Comparison of ENCODE assay signal across 14 cellular contexts in the genomic region with DNA sequence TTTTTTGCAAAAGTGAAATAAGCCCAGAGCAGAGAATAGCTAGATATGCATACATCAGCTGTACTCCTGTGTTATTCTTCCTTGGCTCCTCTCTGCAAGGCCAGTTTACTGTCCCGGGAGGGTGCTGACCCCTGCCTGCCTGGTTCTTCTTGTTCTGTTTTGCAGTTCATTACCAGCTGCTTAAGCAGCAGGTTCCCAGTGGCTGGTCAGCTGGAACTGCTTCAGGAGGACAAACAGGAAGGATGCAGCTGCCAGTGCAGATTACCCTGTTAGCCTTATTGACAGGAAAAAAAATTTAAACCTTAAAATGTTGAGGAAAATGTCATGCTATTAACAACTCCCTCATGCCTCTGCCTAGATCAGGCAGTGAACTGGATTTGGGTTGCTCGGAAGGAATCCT. TPM values are rescaled to one million over a fixed set of nuclear protein-coding genes. Genes with fewer than 3 reads are reported as not detected.
DNase-seq lines count a peak whose midpoint lies in the region; ATAC-seq and TF ChIP-seq lines count a peak whose summit lies in the region.
"Had no signal": no experiment of that assay in that cellular context is flagged by ENCODE, and none has a peak within 500 bp of the region (broad histone marks: within the 10 kb centered on the region; RNA-seq: fewer than 3 reads in every experiment).

No MANE protein-coding gene starts in this region.

- POLR2A ChIA-PET in HEK293 (lab: Yijun Ruan, JAX) (interaction anchor here (2.1 kb wide), 1 partner anchor 16 kb away, joined by 13 read pairs; a partner anchor contains a TSS), PC-3 (lab: Charles Lee; ENCODE audit: unreplicated experiment) (interaction anchor here (0.7 kb wide), 1 partner anchor 101 kb away, joined by 4 read pairs; no protein-coding TSS in a partner anchor)

- H3K4me1 ChIP-seq in HEK293 (ENCODE audit: control insufficient read depth, insufficient read depth, low read length) (no peaks in the 10 kb centered on the region; the same call in 1 of the 2 replicates), PC-3 (ENCODE audit: insufficient read depth, low read length) (no peaks in the 10 kb centered on the region)

- H3F3A ChIP-seq in PC-3 (ENCODE audit: low read length, unreplicated experiment): no peaks in the 10 kb centered on the region

- H3K36me3 ChIP-seq in HEK293 (ENCODE audit: control insufficient read depth in 2 of 2, insufficient read depth in 1 of 2, low read length in 2 of 2) (no peaks in the 10 kb centered on the region), PC-3 (ENCODE audit: low read depth, low read length) (no peaks in the 10 kb centered on the region)
- H3K36me3 ChIP-seq: SJSA1 had no signal

- H3K27me3 ChIP-seq in PC-3 (ENCODE audit: low read length): no peaks in the 10 kb centered on the region
- H3K27me3 ChIP-seq: SJSA1 had no signal

- no peak overlapping the region for H3K4me2 ChIP-seq in PC-3 (ENCODE audit: low read length)

- H3K79me2 ChIP-seq in PC-3 (ENCODE audit: low read length): no peaks in the 10 kb centered on the region

- H3K27ac ChIP-seq in HEK293 (ENCODE audit: extremely low read depth, low read depth, low read length) (no peak overlapping the region), PC-3 (ENCODE audit: low read length) (no peak overlapping the region)
- H3K27ac ChIP-seq: SJSA1 had no signal

- H4K20me1 ChIP-seq in PC-3 (ENCODE audit: low read length): no peaks in the 10 kb centered on the region

- H3K4me3 ChIP-seq in HEK293 (ENCODE audit: low read depth, low read length) (no peak overlapping the region), PC-3 (ENCODE audit: low read length) (no peak overlapping the region)
- H3K4me3 ChIP-seq: SJSA1 had no signal

- TF ChIP-seq CTCF in HEK293 (tag by site-specific recombination; IDR thresholded peaks at IDR 0.05): no peak
- TF ChIP-seq CTCF in PC-3 (conservative IDR thresholded peaks at IDR 0.05; ENCODE audit: low read depth, low read length): no peak

- no peak for DNase-seq in PC-3
- DNase-seq in iPS-NIHi11 (ENCODE audit: low spot score): peak; percentile 54
- DNase-seq in renal cortical epithelial cell (ENCODE audit: low read depth): peak; percentile 76
- no peak for DNase-seq in HuH-7.5 (ENCODE audit: low spot score)
- DNase-seq in hepatic stellate cell (ENCODE audit: low spot score): no peak
- DNase-seq in NCI-H345 treated with DMSO at 0.1 percent for 48 hours (lab: John Stamatoyannopoulos, UW; ENCODE audit: unreplicated experiment): no peak
- DNase-seq in epidermal melanocyte (ENCODE audit: insufficient read length, low spot score): no peak
- DNase-seq: activated CD4-positive, alpha-beta T cell treated with anti-CD3 and anti-CD28 coated beads, Interleukin-2, amount 10 ng/mL, durations not matched to agents 7 days and 5 days; activated naive CD4-positive, alpha-beta T cell treated with anti-CD3 and anti-CD28 coated beads for 36 hours; NCI-H345; stimulated activated CD4-positive, alpha-beta T cell treated with anti-CD3 and anti-CD28 coated beads, Interleukin-1b, Interleukin-23, amount 100 ng/mL, for 48 hours; stimulated activated naive CD4-positive, alpha-beta T cell treated with Interleukin-2 at 50 U/mL for 16 hours had no signal

- peak; percentile 40 for ATAC-seq in PC-3

- CTCF ChIA-PET in HEK293 (lab: Yijun Ruan, JAX) (interaction anchor here (0.6 to 5.5 kb wide), 6 partner anchors 14 to 340 kb away, joined by 3 to 58 read pairs (median 4); a partner anchor contains a TSS), PC-3 (lab: Charles Lee) (interaction anchor here (0.6 to 2.5 kb wide), 2 partner anchors 16 to 396 kb away, joined by 4 to 13 read pairs; a partner anchor contains a TSS)

- H2AFZ ChIP-seq in PC-3 (ENCODE audit: low read length): no peak overlapping the region

- intact Hi-C loops in PC-3 (cut with micrococcal nuclease): no loop called here

- BruUV-seq in PC-3 (replicated peaks; lab: Mats Ljungman, UMichigan): no TSS peak

- H3K9me3 ChIP-seq in HEK293 (ENCODE audit: control insufficient read depth, insufficient read depth, low read depth, low read length): no peaks in the 10 kb centered on the region
- H3K9me3 ChIP-seq in PC-3 (ENCODE audit: low read length): no peaks in the 10 kb centered on the region
- H3K9me3 ChIP-seq: SJSA1 had no signal

- no peaks in the 10 kb centered on the region for H3K9me2 ChIP-seq in PC-3 (replicated peaks; ENCODE audit: low read length)

- no peak overlapping the region for H3K9ac ChIP-seq in PC-3 (ENCODE audit: low read length)

TF ChIP-seq in HEK293, 187 proteins besides CTCF, POLR2A, EP300 and RAD21:
- TF ChIP-seq MEIS1 (CRISPR knock-in tag; IDR thresholded peaks at IDR 0.05; ENCODE audit: borderline replicate concordance): no peak
- peak; percentile 62 for TF ChIP-seq ZIC2 (tag by site-specific recombination; IDR thresholded peaks at IDR 0.05)
- TF ChIP-seq, protein P1, sequence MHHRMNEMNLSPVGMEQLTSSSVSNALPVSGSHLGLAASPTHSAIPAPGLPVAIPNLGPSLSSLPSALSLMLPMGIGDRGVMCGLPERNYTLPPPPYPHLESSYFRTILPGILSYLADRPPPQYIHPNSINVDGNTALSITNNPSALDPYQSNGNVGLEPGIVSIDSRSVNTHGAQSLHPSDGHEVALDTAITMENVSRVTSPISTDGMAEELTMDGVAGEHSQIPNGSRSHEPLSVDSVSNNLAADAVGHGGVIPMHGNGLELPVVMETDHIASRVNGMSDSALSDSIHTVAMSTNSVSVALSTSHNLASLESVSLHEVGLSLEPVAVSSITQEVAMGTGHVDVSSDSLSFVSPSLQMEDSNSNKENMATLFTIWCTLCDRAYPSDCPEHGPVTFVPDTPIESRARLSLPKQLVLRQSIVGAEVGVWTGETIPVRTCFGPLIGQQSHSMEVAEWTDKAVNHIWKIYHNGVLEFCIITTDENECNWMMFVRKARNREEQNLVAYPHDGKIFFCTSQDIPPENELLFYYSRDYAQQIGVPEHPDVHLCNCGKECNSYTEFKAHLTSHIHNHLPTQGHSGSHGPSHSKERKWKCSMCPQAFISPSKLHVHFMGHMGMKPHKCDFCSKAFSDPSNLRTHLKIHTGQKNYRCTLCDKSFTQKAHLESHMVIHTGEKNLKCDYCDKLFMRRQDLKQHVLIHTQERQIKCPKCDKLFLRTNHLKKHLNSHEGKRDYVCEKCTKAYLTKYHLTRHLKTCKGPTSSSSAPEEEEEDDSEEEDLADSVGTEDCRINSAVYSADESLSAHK (tag by site-specific recombination; IDR thresholded peaks at IDR 0.05): no peak
TF ChIP-seq in HEK293: peak in this region for 1.

RNA-seq across cellular contexts. Expression of a gene that starts 16.0 kb away (rescaled TPM):
- 6.1 and 8.4 TPM in 2 replicates for total RNA-seq in PC-3 (2014; rRNA removed)
- 7.3 and 23.3 TPM in 2 replicates for total RNA-seq in renal cortical epithelial cell

Comparison
In these comparisons a context has a peak if more than half of its experiments do, and no peak if none do; other contexts are left out.
1. DNase-seq: peak in iPS-NIHi11 (single experiment) and renal cortical epithelial cell (single experiment); none in PC-3 (single experiment), HuH-7.5 (single experiment), hepatic stellate cell (single experiment), NCI-H345 treated with DMSO at 0.1 percent for 48 hours (single experiment) and epidermal melanocyte (single experiment).